9 cellular contexts compared by ENCODE assay signal in the genomic region with DNA sequence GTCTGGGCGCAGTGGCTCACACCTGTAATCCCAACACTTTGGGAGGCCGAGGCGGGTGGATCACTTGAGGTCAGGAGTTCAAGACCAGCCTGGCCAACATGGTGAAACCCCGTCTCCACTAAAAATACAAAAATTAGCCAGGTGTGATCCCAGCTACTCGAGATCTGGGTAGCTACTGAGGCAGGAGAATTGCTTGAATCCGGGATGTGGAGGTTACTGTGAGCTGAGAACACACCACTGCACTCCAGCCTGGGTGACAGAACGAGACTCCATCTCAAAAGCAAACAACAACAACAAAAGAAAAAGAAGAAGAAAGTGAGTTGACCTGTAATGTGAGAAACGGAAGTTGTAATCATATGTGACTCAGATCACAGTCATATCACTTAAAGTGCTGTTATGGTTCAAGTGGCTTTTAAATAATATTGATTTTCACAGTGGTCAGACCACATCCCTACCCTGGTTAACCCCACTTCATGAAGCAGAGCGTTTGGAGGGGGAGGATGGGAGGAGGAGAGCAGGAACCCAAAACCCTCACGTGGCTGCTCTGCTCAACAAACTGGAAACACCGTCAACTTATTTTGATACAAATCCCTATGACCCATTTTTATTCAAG. TPM values are rescaled to one million over a fixed set of nuclear protein-coding genes. Genes with fewer than 3 reads are reported as not detected.
A peak's percentile ranks its signal among the peaks of the same experiment; 100 is the strongest.
DNase-seq lines count a peak whose midpoint lies in the region; ATAC-seq and TF ChIP-seq lines count a peak whose summit lies in the region.
"Not testable (repeated sequence)": the region's sequence is repeated elsewhere in the genome, so short reads cannot be mapped to it uniquely, and the experiment has no call there.
"Had no signal": no experiment of that assay in that cellular context is flagged by ENCODE, and none has a peak within 500 bp of the region (broad histone marks: within the 10 kb centered on the region; RNA-seq: fewer than 3 reads in every experiment).

No MANE protein-coding gene starts in this region.

- CTCF ChIA-PET in OCI-LY7 (lab: Charles Lee; ENCODE audit: unreplicated experiment) = not testable (repeated sequence)

- H3K4me2 ChIP-seq in OCI-LY7 (ENCODE audit: low read length) = not testable (repeated sequence)

- H3K4me1 ChIP-seq in OCI-LY7 (ENCODE audit: insufficient read depth, low read length, poor library complexity, severe bottlenecking) = not testable (repeated sequence)

- not testable (repeated sequence) for H3K4me3 ChIP-seq in OCI-LY7 (ENCODE audit: low read depth, low read length, poor library complexity, severe bottlenecking); astrocyte of the cerebellum (ENCODE audit: low read depth, low read length)

- in situ Hi-C loops in astrocyte of the cerebellum (cut with HindIII; ENCODE audit: low sequenced_read_pairs) = not testable (repeated sequence)

- DNase-seq in EH (ENCODE audit: low read depth) (peak; percentile 55), LHCN-M2 (ENCODE audit: low read depth) (peak; percentile 87), astrocyte of the cerebellum (ENCODE audit: low read depth) (peak; percentile 80), myocyte (ENCODE audit: low read depth) (peak; percentile 72)
- DNase-seq in OCI-LY7 (ENCODE audit: low spot score) = not testable (repeated sequence)
- peak; percentile 29 for DNase-seq in activated CD4-positive, alpha-beta T cell treated with anti-CD3 and anti-CD28 coated beads, Interleukin-2, amount 50 U/mL, for 1 hour
- peak; percentile 32 to 33 for DNase-seq in stimulated activated CD8-positive, alpha-beta memory T cell treated with anti-CD3 and anti-CD28 coated beads, Interleukin-7, amount 100 ng/mL, for 4 hours (ENCODE audit: low read depth in 2 of 2)

- H3K9me2 ChIP-seq in OCI-LY7 (ENCODE audit: insufficient read depth, low read length) = not testable (repeated sequence)

- BruUV-seq in OCI-LY7 (replicated peaks; lab: Mats Ljungman, UMichigan) = not testable (repeated sequence)

- H4K20me1 ChIP-seq in OCI-LY7 (ENCODE audit: insufficient read depth, low read length) = not testable (repeated sequence)

- TF ChIP-seq CTCF in OCI-LY7 (conservative IDR thresholded peaks at IDR 0.05; ENCODE audit: low read length); astrocyte of the cerebellum (IDR thresholded peaks at IDR 0.05; ENCODE audit: low read depth, low read length, missing control alignments): not testable (repeated sequence)

- H3K36me3 ChIP-seq in OCI-LY7 (ENCODE audit: insufficient read depth, low read length) = not testable (repeated sequence)

- not testable (repeated sequence) for H3K79me2 ChIP-seq in OCI-LY7 (ENCODE audit: insufficient read depth, low read depth, low read length)

- intact Hi-C loops in OCI-LY7 (cut with micrococcal nuclease; ENCODE audit: unreplicated experiment) = not testable (repeated sequence)

- not testable (repeated sequence) for H3K9me3 ChIP-seq in OCI-LY7 (ENCODE audit: low read length)

- H3K27ac ChIP-seq in OCI-LY7 (ENCODE audit: low read depth, low read length, poor library complexity, severe bottlenecking) = not testable (repeated sequence)

- POLR2A ChIA-PET in OCI-LY7 (lab: Charles Lee) = not testable (repeated sequence)

- H2AFZ ChIP-seq in OCI-LY7 (ENCODE audit: low read length) = 0 out of 2 replicates have a peak overlapping the region, but pooled peaks have one; percentile 1

- ATAC-seq in GM21723 (IDR thresholded peaks at IDR 0.05; ENCODE audit: unreplicated experiment) = peak; percentile 74

RNA-seq across cellular contexts. Expression of gene IGFL1, which starts 33.2 kb away (rescaled TPM):
- total RNA-seq in LHCN-M2 (2014; rRNA removed) (not detected in 2 replicates), OCI-LY7 (2022) (not detected in 2 replicates), myocyte (not detected in 2 replicates)
- not detected for polyA plus RNA-seq in LHCN-M2 (2012)
- not detected in 2 replicates for total RNA-seq in OCI-LY7 (2014; rRNA removed; shearing (Covaris generic))
- not detected for polyA plus RNA-seq in myocyte (2012)
- total RNA-seq: stomach had no signal

RNA-seq across cellular contexts. Expression of gene HIF3A, which starts 34.1 kb away (rescaled TPM):
- total RNA-seq in LHCN-M2 (2014; rRNA removed) (not detected in 2 replicates), OCI-LY7 (2022) (not detected in 2 replicates), myocyte (not detected in 2 replicates)
- 0.05 TPM for polyA plus RNA-seq in LHCN-M2 (2012)
- not detected in 2 replicates for total RNA-seq in OCI-LY7 (2014; rRNA removed; shearing (Covaris generic))
- polyA plus RNA-seq in myocyte (2012) = not detected
